In the genomic region with DNA sequence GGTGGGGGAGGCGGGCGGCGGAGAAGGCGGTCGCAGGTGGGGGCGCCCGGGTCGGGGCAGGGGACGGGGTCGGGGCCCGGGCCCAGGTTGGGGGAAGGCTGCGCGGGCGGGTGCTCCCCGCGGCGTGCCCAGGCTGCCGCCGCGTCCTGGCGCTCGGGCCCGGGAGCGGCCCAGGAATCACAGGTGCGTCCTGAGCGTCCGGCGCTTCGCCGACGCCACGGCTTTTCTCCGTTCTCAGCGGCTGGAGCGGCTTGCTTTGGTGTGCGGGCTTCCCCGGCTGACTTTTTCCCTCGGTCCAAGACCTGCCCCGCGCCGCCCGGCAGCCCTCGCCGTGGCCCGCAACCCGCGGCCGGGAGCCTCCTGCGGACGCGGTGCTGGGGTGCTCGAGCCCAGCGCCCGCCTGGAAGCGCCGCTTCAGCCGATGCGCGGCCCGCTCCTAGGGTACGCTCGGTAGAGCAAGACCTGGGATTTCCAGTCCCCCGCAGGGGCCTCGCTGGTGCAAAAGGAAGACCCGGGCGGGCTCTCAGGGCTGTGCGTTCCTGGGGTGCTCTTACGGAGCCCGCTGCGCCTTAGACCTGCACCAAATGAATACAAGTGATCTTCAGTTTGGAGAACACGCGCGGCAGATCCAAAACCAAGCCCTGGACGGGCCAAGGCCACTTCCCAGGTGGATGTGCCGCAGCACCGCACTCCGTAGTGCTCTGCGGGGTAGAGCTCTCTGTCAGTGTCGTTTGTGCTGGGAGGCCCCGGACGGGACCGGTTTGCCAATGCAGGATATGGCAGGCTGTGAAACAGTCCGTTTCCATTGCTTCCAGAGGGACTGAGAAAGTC, we compare ENCODE assay signal across 8 cellular contexts. TPM values are rescaled to one million over a fixed set of nuclear protein-coding genes. Genes with fewer than 3 reads are reported as not detected.
DNase-seq lines count a peak whose midpoint lies in the region; ATAC-seq, FAIRE-seq and TF ChIP-seq lines count a peak whose summit lies in the region.

No MANE protein-coding gene starts in this region.

- H4K20me1 ChIP-seq in SK-N-SH (ENCODE audit: insufficient read depth): no peaks in the 10 kb centered on the region
- no peaks in the 10 kb centered on the region; the same call in 1 of the 2 replicates for H4K20me1 ChIP-seq in HepG2 (ENCODE audit: insufficient read depth, low read length)

- peaks cover 16% of the 10 kb centered on the region for H3F3A ChIP-seq in SK-N-SH (replicated peaks; ENCODE audit: insufficient read depth)

- TF ChIP-seq RAD21 in SK-N-SH (IDR thresholded peaks at IDR 0.05; ENCODE audit: low read length) (no peak), HepG2 (CRISPR knock-in tag; IDR thresholded peaks at IDR 0.05) (no peak)

- peak overlapping the region; percentile 59 for H3K4me3 ChIP-seq in AG09309 (ENCODE audit: control insufficient read depth, low read depth, low read length)
- peak overlapping the region; percentile 56 to 70 for H3K4me3 ChIP-seq in SK-N-SH (ENCODE audit: low read depth in 2 of 2, low read length in 1 of 2)
- H3K4me3 ChIP-seq in choroid plexus epithelial cell (ENCODE audit: low read depth, low read length): peak overlapping the region; percentile 61
- peak overlapping the region; percentile 82 to 91 (median 84) for H3K4me3 ChIP-seq in HepG2 (replicated peaks in 1 of 3; ENCODE audit: insufficient read depth in 1 of 3, low read depth in 2 of 3, low read length in 3 of 3)

- H3K27ac ChIP-seq in SK-N-SH (ENCODE audit: low read depth in 2 of 2, low read length in 1 of 2) (peak overlapping the region in 1 of 2 experiments; percentile 36; a peak in 2 of 4 replicates), HepG2 (ENCODE audit: extremely low read length, insufficient read depth, low read length) (peak overlapping the region; percentile 78)

- POLR2A ChIA-PET in SK-N-SH (lab: Yijun Ruan, JAX) (no interaction called here), HepG2 (lab: Yijun Ruan, JAX) (no interaction called here)

- H3K4me2 ChIP-seq in SK-N-SH: peak overlapping the region; percentile 92
- peak overlapping the region; percentile 84 for H3K4me2 ChIP-seq in HepG2 (ENCODE audit: low read depth, low read length)

- H3K27me3 ChIP-seq in SK-N-SH (ENCODE audit: insufficient read depth) (no peaks in the 10 kb centered on the region), HepG2 (ENCODE audit: control insufficient read depth in 1 of 2, insufficient read depth in 2 of 2, low read length in 2 of 2) (no peaks in the 10 kb centered on the region)

- no peaks in the 10 kb centered on the region for H3K36me3 ChIP-seq in SK-N-SH (replicated peaks in 1 of 2; ENCODE audit: control insufficient read depth in 1 of 2, insufficient read depth in 2 of 2, low read length in 1 of 2)
- peaks cover 0 to 2% of the 10 kb centered on the region in 2 experiments; a peak in 1 of 5 replicates for H3K36me3 ChIP-seq in HepG2 (replicated peaks in 1 of 2; ENCODE audit: control insufficient read depth in 1 of 2, insufficient read depth in 2 of 2, low read length in 2 of 2)

- H3K9me3 ChIP-seq in SK-N-SH: no peaks in the 10 kb centered on the region
- H3K9me3 ChIP-seq in HepG2 (ENCODE audit: low read length): no peaks in the 10 kb centered on the region

- TF ChIP-seq EP300 in SK-N-SH (IDR thresholded peaks at IDR 0.05; ENCODE audit: borderline replicate concordance in 1 of 2, low read depth in 1 of 2, low read length in 1 of 2): no peak
- TF ChIP-seq EP300 in HepG2 (IDR thresholded peaks at IDR 0.05; ENCODE audit: low read depth in 2 of 2, low read length in 2 of 2): no peak
- no peak for TF ChIP-seq EP300 in HepG2 (CRISPR knock-in tag; IDR thresholded peaks at IDR 0.05; ENCODE audit: borderline replicate concordance)

- no peak for TF ChIP-seq POLR2A in HepG2 (IDR thresholded peaks at IDR 0.05; ENCODE audit: insufficient read depth in 1 of 2, low read depth in 2 of 2, low read length in 2 of 2)

- no peaks in the 10 kb centered on the region for H3K9me2 ChIP-seq in SK-N-SH

- peak overlapping the region; percentile 79; the same call in 1 of the 2 replicates for H2AFZ ChIP-seq in SK-N-SH (ENCODE audit: low read depth)
- no peak overlapping the region for H2AFZ ChIP-seq in HepG2 (ENCODE audit: low read length)

- no peak for TF ChIP-seq CTCF in AG09309 (IDR thresholded peaks at IDR 0.05; ENCODE audit: control insufficient read depth, insufficient read depth, low read depth, low read length, missing control alignments)
- no peak for TF ChIP-seq CTCF in SK-N-SH (IDR thresholded peaks at IDR 0.05)
- no peak for TF ChIP-seq CTCF in choroid plexus epithelial cell (conservative IDR thresholded peaks at IDR 0.05; ENCODE audit: low read depth, low read length)
- peak; percentile 4; the same call in 1 of the 2 replicates for TF ChIP-seq CTCF in HepG2 (CRISPR knock-in tag; IDR thresholded peaks at IDR 0.05)

- no TSS peak for BruUV-seq in HepG2 (replicated peaks; lab: Mats Ljungman, UMichigan)

- no peak for FAIRE-seq in HepG2 (lab: Jason Lieb, UNC)

- intact Hi-C loops in HepG2 (cut with micrococcal nuclease; ENCODE audit: unreplicated experiment): no loop called here

- CTCF ChIA-PET in SK-N-SH (lab: Yijun Ruan, JAX): no interaction called here
- CTCF ChIA-PET in HepG2 (lab: Yijun Ruan, JAX; ENCODE audit: low intra/inter-chr PET ratio, low total read pairs): no interaction called here

- H3K79me2 ChIP-seq in SK-N-SH (ENCODE audit: insufficient read depth) (peaks cover 5% of the 10 kb centered on the region), HepG2 (ENCODE audit: insufficient read depth, low read length) (peaks cover 47% of the 10 kb centered on the region)

- peaks cover 0 to 4% of the 10 kb centered on the region in 2 experiments; a peak in 1 of 4 replicates for H3K4me1 ChIP-seq in SK-N-SH (ENCODE audit: control insufficient read depth in 1 of 2, insufficient read depth in 2 of 2, low read depth in 1 of 2, low read length in 1 of 2)
- peaks cover 18% of the 10 kb centered on the region for H3K4me1 ChIP-seq in HepG2 (ENCODE audit: insufficient read depth, low read length)

- H3K9ac ChIP-seq in SK-N-SH (0 out of 2 replicates have a peak overlapping the region, but pooled peaks have one; percentile 8), HepG2 (ENCODE audit: insufficient read depth, low read depth, low read length) (peak overlapping the region; percentile 81)

- DNase-seq in AG09309 (ENCODE audit: low read depth) (no peak), SK-N-SH (peak; percentile 66), choroid plexus epithelial cell (ENCODE audit: low read depth) (peak; percentile 36), HepG2 (ENCODE audit: low spot score) (peak; percentile 10), mucosa of gallbladder (ENCODE audit: low spot score) (no peak)
- DNase-seq in stimulated activated naive CD8-positive, alpha-beta T cell treated with anti-CD3 and anti-CD28 coated beads, Interleukin-15, Interleukin-2, amounts not matched to agents 100 U/mL and 50 U/mL, for 24 hours: peak; percentile 25

- in situ Hi-C loops in HepG2 (cut with HindIII; ENCODE audit: extremely low pct_ligation_motif_present, low pct_unique_long_range_greater_than_20kb): loop anchor here (10.0 kb wide), 1 partner anchor 248 kb away; a partner anchor contains a TSS

- ATAC-seq in GM18868 (IDR thresholded peaks at IDR 0.05; ENCODE audit: unreplicated experiment) (peak; percentile 24), HG03097 (IDR thresholded peaks at IDR 0.05; ENCODE audit: low FRiP score, unreplicated experiment) (peak; percentile 22), HepG2 (peak; percentile 67)
- peak; percentile 26 for ATAC-seq in stimulated activated naive CD8-positive, alpha-beta T cell treated with anti-CD3 and anti-CD28 coated beads, Interleukin-15, Interleukin-2, amounts not matched to agents 100 U/mL and 50 U/mL, for 24 hours

- WGBS in SK-N-SH (ENCODE audit: low lambda C conversion rate): 42% methylated on average over 20 of the region's 83 CpGs
- WGBS in HepG2 (ENCODE audit: low lambda C conversion rate): under 1% methylated on average over 15 of the region's 83 CpGs

RNA-seq across cellular contexts. Expression of a gene that starts 0.6 kb away (rescaled TPM):
- polyA plus RNA-seq in SK-N-SH (2012; rRNA removed) (7.5 and 10.0 TPM in 2 replicates), HepG2 (2011; rRNA removed) (16.8 and 19.6 TPM in 2 replicates)
- 7.9 and 8.8 TPM in 2 replicates for polyA plus RNA-seq in SK-N-SH (2012; cell fraction: cytosol; rRNA removed)
- 10.6 and 12.3 TPM in 2 replicates for polyA plus RNA-seq in SK-N-SH (2012; cell fraction: nucleus; rRNA removed)
- total RNA-seq in HepG2 (2016; rRNA removed; fragmentation: Illumina TruSeq; extraction: Trizol) (13.2 and 14.8 TPM in 2 replicates), mucosa of gallbladder (44.9 TPM)
- total RNA-seq in HepG2 (2016; cell fraction: cytosol; rRNA removed; fragmentation: Illumina TruSeq; extraction: Trizol; ENCODE audit: low read depth): 6.1 and 6.3 TPM in 2 replicates
- 12.8 and 13.6 TPM in 2 replicates for total RNA-seq in HepG2 (2016; cell fraction: insoluble cytoplasmic fraction; rRNA removed; fragmentation: Illumina TruSeq; extraction: Trizol)
- 12.4 and 12.9 TPM in 2 replicates for total RNA-seq in HepG2 (2016; cell fraction: membrane; rRNA removed; fragmentation: Illumina TruSeq; extraction: Trizol)
- total RNA-seq in HepG2 (2016; cell fraction: nucleus; rRNA removed; fragmentation: Illumina TruSeq; extraction: Trizol): 18.9 and 19.6 TPM in 2 replicates
- polyA plus RNA-seq in HepG2 (2011; cell fraction: cytosol; rRNA removed): 13.8 and 15.9 TPM in 2 replicates
- 22.9 and 26.6 TPM in 2 replicates for polyA plus RNA-seq in HepG2 (2011; cell fraction: nucleus; rRNA removed)
- 15.7 and 17.2 TPM in 2 replicates for polyA plus RNA-seq in HepG2 (2012)
- 4.9 and 5.5 TPM in 2 replicates for polyA plus RNA-seq in HepG2 (2016; cell fraction: cytosol; fragmentation: Illumina TruSeq; extraction: Trizol; ENCODE audit: low read depth)
- 8.6 and 9.4 TPM in 2 replicates for polyA plus RNA-seq in HepG2 (2016; cell fraction: insoluble cytoplasmic fraction; fragmentation: Illumina TruSeq; extraction: Trizol; ENCODE audit: low read depth)
- 7.3 and 7.7 TPM in 2 replicates for polyA plus RNA-seq in HepG2 (2016; cell fraction: membrane; fragmentation: Illumina TruSeq; extraction: Trizol; ENCODE audit: low read depth)
- polyA plus RNA-seq in HepG2 (2016; cell fraction: nucleus; fragmentation: Illumina TruSeq; extraction: Trizol; ENCODE audit: insufficient read depth, low read depth): 20.9 and 22.7 TPM in 2 replicates
- polyA minus RNA-seq in HepG2 (2011; rRNA and poly(A)+ RNA removed; ENCODE audit: low replicate concordance): 96.0 and 153 TPM in 2 replicates
- 25.6 and 27.9 TPM in 2 replicates for polyA minus RNA-seq in HepG2 (2011; cell fraction: cytosol; rRNA and poly(A)+ RNA removed)
- 19.3 and 24.1 TPM in 2 replicates for polyA minus RNA-seq in HepG2 (2011; cell fraction: nucleus; rRNA and poly(A)+ RNA removed)

RNA-seq across cellular contexts. Expression of a gene that starts 51.4 kb away (rescaled TPM):
- polyA plus RNA-seq in SK-N-SH (2012; rRNA removed) (32.0 and 39.6 TPM in 2 replicates), HepG2 (2011; rRNA removed) (25.9 and 29.0 TPM in 2 replicates)
- 46.5 and 50.5 TPM in 2 replicates for polyA plus RNA-seq in SK-N-SH (2012; cell fraction: cytosol; rRNA removed)
- 14.7 and 16.1 TPM in 2 replicates for polyA plus RNA-seq in SK-N-SH (2012; cell fraction: nucleus; rRNA removed)
- total RNA-seq in HepG2 (2016; rRNA removed; fragmentation: Illumina TruSeq; extraction: Trizol) (56.2 and 57.9 TPM in 2 replicates), mucosa of gallbladder (52.6 TPM)
- 16.9 and 19.3 TPM in 2 replicates for total RNA-seq in HepG2 (2016; cell fraction: cytosol; rRNA removed; fragmentation: Illumina TruSeq; extraction: Trizol; ENCODE audit: low read depth)
- total RNA-seq in HepG2 (2016; cell fraction: insoluble cytoplasmic fraction; rRNA removed; fragmentation: Illumina TruSeq; extraction: Trizol): 53.7 and 60.6 TPM in 2 replicates
- total RNA-seq in HepG2 (2016; cell fraction: membrane; rRNA removed; fragmentation: Illumina TruSeq; extraction: Trizol): 53.0 and 67.7 TPM in 2 replicates
- 35.8 and 40.9 TPM in 2 replicates for total RNA-seq in HepG2 (2016; cell fraction: nucleus; rRNA removed; fragmentation: Illumina TruSeq; extraction: Trizol)
- polyA plus RNA-seq in HepG2 (2011; cell fraction: cytosol; rRNA removed): 19.4 and 31.7 TPM in 2 replicates
- polyA plus RNA-seq in HepG2 (2011; cell fraction: nucleus; rRNA removed): 12.0 and 15.0 TPM in 2 replicates
- 31.0 and 35.1 TPM in 2 replicates for polyA plus RNA-seq in HepG2 (2012)
- polyA plus RNA-seq in HepG2 (2016; cell fraction: cytosol; fragmentation: Illumina TruSeq; extraction: Trizol; ENCODE audit: low read depth): 17.3 and 25.8 TPM in 2 replicates
- polyA plus RNA-seq in HepG2 (2016; cell fraction: insoluble cytoplasmic fraction; fragmentation: Illumina TruSeq; extraction: Trizol; ENCODE audit: low read depth): 56.7 and 62.3 TPM in 2 replicates
- polyA plus RNA-seq in HepG2 (2016; cell fraction: membrane; fragmentation: Illumina TruSeq; extraction: Trizol; ENCODE audit: low read depth): 43.6 and 55.5 TPM in 2 replicates
- polyA plus RNA-seq in HepG2 (2016; cell fraction: nucleus; fragmentation: Illumina TruSeq; extraction: Trizol; ENCODE audit: insufficient read depth, low read depth): 53.5 and 56.8 TPM in 2 replicates
- polyA minus RNA-seq in HepG2 (2011; rRNA and poly(A)+ RNA removed; ENCODE audit: low replicate concordance): 32.3 and 59.0 TPM in 2 replicates
- 24.4 and 31.8 TPM in 2 replicates for polyA minus RNA-seq in HepG2 (2011; cell fraction: cytosol; rRNA and poly(A)+ RNA removed)
- polyA minus RNA-seq in HepG2 (2011; cell fraction: nucleus; rRNA and poly(A)+ RNA removed): 29.0 and 33.6 TPM in 2 replicates

Comparison
In these comparisons a context has a peak if more than half of its experiments do, and no peak if none do; other contexts are left out.
1. DNase-seq: peak in SK-N-SH (single experiment), choroid plexus epithelial cell (single experiment), HepG2 (single experiment) and stimulated activated naive CD8-positive, alpha-beta T cell treated with anti-CD3 and anti-CD28 coated beads, Interleukin-15, Interleukin-2, amounts not matched to agents 100 U/mL and 50 U/mL, for 24 hours (single experiment); none in AG09309 (single experiment) and mucosa of gallbladder (single experiment).
2. Peak in every context shown above with its lines, with median percentiles within 50 percentile points of each other: H3K4me3 ChIP-seq and ATAC-seq.